In the genomic region with DNA sequence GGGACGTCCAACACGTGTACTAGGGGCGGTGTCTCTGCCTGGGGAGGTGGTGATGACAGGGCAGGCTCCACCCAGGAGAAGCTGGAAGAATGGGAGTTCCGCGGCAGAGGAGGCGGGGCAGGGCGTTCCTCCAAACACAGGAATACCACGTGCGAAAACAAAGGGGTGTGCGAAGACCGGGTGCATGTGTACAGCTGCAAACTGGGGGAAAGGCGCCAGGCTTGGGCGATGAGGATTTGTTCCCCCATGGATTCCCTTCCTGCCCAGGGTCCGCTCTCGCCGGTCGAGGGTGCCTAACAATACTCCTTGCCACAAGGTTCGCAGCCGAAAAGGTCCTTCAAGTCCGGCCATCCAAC, we compare ENCODE assay signal across 8 cellular contexts. TPM values are rescaled to one million over a fixed set of nuclear protein-coding genes. Genes with fewer than 3 reads are reported as not detected.
A peak's percentile ranks its signal among the peaks of the same experiment; 100 is the strongest.
DNase-seq lines count a peak whose midpoint lies in the region; ATAC-seq, FAIRE-seq and TF ChIP-seq lines count a peak whose summit lies in the region.

No MANE protein-coding gene starts in this region.

- H3K36me3 ChIP-seq in DND-41 (ENCODE audit: insufficient read depth, low read length) (peaks cover 15% of the 10 kb centered on the region), K562 (ENCODE audit: control insufficient read depth, insufficient read depth, low read length) (peaks cover 13% of the 10 kb centered on the region; the same call in 1 of the 3 replicates), iPS-15b (ENCODE audit: control insufficient read depth, insufficient read depth, low read length) (no peaks in the 10 kb centered on the region)

- FAIRE-seq in K562 (lab: Jason Lieb, UNC): no peak

- TF ChIP-seq CTCF in DND-41 (IDR thresholded peaks at IDR 0.05; ENCODE audit: borderline replicate concordance, extremely low read depth, low read length, poor library complexity, severe bottlenecking) (no peak), HFF-Myc (IDR thresholded peaks at IDR 0.05; ENCODE audit: low read depth, low read length, missing control alignments) (no peak), K562 (IDR thresholded peaks at IDR 0.05 in 2 of 3, conservative IDR thresholded peaks at IDR 0.05 in 1 of 3; ENCODE audit: insufficient read depth in 2 of 3, low read depth in 1 of 3, low read length in 3 of 3) (no peak)

- peak overlapping the region; percentile 93 for H3K4me2 ChIP-seq in DND-41 (ENCODE audit: insufficient read depth, low read length)
- peak overlapping the region; percentile 89 for H3K4me2 ChIP-seq in K562 (ENCODE audit: insufficient read depth, low read length)

- BruUV-seq in K562 (replicated peaks; lab: Mats Ljungman, UMichigan): no TSS peak

- H3K4me1 ChIP-seq in DND-41 (ENCODE audit: insufficient read depth, low read length) (peaks cover 72% of the 10 kb centered on the region), K562 (replicated peaks in 1 of 2; ENCODE audit: control insufficient read depth in 2 of 2, insufficient read depth in 2 of 2, low read length in 2 of 2) (peaks cover 10 to 19% of the 10 kb centered on the region in 2 experiments), iPS-15b (ENCODE audit: control insufficient read depth, insufficient read depth, low read length) (peaks cover 22% of the 10 kb centered on the region)

- no peak for TF ChIP-seq POLR2A in K562 (conservative IDR thresholded peaks at IDR 0.05)

- peak overlapping the region; percentile 61 for H3K27ac ChIP-seq in DND-41 (ENCODE audit: low read length)
- H3K27ac ChIP-seq in K562 (ENCODE audit: extremely low read depth, low read depth, low read length): peak overlapping the region; percentile 14; the same call in 1 of the 3 replicates

- ATAC-seq in DND-41 (ENCODE audit: insufficient read depth, low read depth): peak; percentile 54
- peak; percentile 76 for ATAC-seq in K562
- no peak for ATAC-seq in HG03039 (IDR thresholded peaks at IDR 0.05; ENCODE audit: unreplicated experiment)

- intact Hi-C loops in K562 (cut with micrococcal nuclease): loop anchor here (2.0 kb wide), 1 partner anchor 30 kb away; no protein-coding TSS in a partner anchor

- H3K79me2 ChIP-seq in DND-41 (ENCODE audit: insufficient read depth, low read length) (peaks cover 39% of the 10 kb centered on the region), K562 (ENCODE audit: control insufficient read depth, insufficient read depth, low read length) (peaks cover 4% of the 10 kb centered on the region; the same call in 1 of the 3 replicates)

- no peak for TF ChIP-seq RAD21 in K562 (CRISPR knock-in tag; conservative IDR thresholded peaks at IDR 0.05 in 1 of 2, IDR thresholded peaks at IDR 0.05 in 1 of 2)

- CTCF ChIA-PET in K562 (lab: Yijun Ruan, JAX; ENCODE audit: low intra/inter-chr PET ratio): no interaction called here

- WGBS in K562 (ENCODE audit: insufficient coverage, low coverage, missing lambda C conversion rate): 2% methylated on average over 20 of the region's 20 CpGs

- H3K27me3 ChIP-seq in DND-41 (ENCODE audit: insufficient read depth, low read length, poor library complexity) (no peaks in the 10 kb centered on the region), K562 (ENCODE audit: control insufficient read depth in 2 of 2, insufficient read depth in 2 of 2, low read length in 2 of 2) (no peaks in the 10 kb centered on the region), iPS-15b (ENCODE audit: control insufficient read depth, insufficient read depth, low read length) (peaks cover 8% of the 10 kb centered on the region)

- TF ChIP-seq EP300 in K562 (IDR thresholded peaks at IDR 0.05; ENCODE audit: low read length): no peak

- no peaks in the 10 kb centered on the region for H3K9me3 ChIP-seq in DND-41 (ENCODE audit: insufficient read depth, low read length, severe bottlenecking)
- no peaks in the 10 kb centered on the region for H3K9me3 ChIP-seq in K562 (replicated peaks; ENCODE audit: control insufficient read depth, insufficient read depth, low read depth, low read length)
- no peaks in the 10 kb centered on the region for H3K9me3 ChIP-seq in iPS-15b (ENCODE audit: control insufficient read depth, insufficient read depth, low read length)

- H2AFZ ChIP-seq in DND-41 (ENCODE audit: low read depth, low read length) (peak overlapping the region; percentile 94), K562 (ENCODE audit: low read depth, low read length) (peak overlapping the region; percentile 99)

- peak; percentile 83 for DNase-seq in DND-41
- DNase-seq in HFF-Myc (ENCODE audit: extremely low read depth, low read depth): peak; percentile 71
- DNase-seq in NCI-H1436 (lab: John Stamatoyannopoulos, UW): peak; percentile 47
- peak; percentile 41 for DNase-seq in T follicular helper cell (ENCODE audit: low read depth)
- peak; percentile 82 to 86 (median 83) for DNase-seq in K562 (ENCODE audit: extremely low read depth in 1 of 4, low spot score in 3 of 4)
- peak; percentile 54 for DNase-seq in skeletal muscle cell (ENCODE audit: low read depth)

- in situ Hi-C loops in K562 (cut with MboI): no loop called here

- no peaks in the 10 kb centered on the region for H3K9me1 ChIP-seq in K562 (ENCODE audit: control insufficient read depth, insufficient read depth, low read length)

- peak overlapping the region; percentile 76 for H3K9ac ChIP-seq in DND-41 (ENCODE audit: low read depth, low read length)
- peak overlapping the region; percentile 36 to 84; a peak in 3 of 4 replicates for H3K9ac ChIP-seq in K562 (ENCODE audit: insufficient read depth in 1 of 2, low read depth in 2 of 2, low read length in 2 of 2)
- H3K9ac ChIP-seq in iPS-15b (ENCODE audit: low read depth, low read length): no peak overlapping the region

- H4K20me1 ChIP-seq in DND-41 (ENCODE audit: insufficient read depth, low read length) (peaks cover 14% of the 10 kb centered on the region), K562 (replicated peaks; ENCODE audit: control insufficient read depth, insufficient read depth, low read length) (no peaks in the 10 kb centered on the region)

- H3K4me3 ChIP-seq in DND-41 (ENCODE audit: low read depth in 1 of 2, low read length in 2 of 2): peak overlapping the region; percentile 34 to 99
- peak overlapping the region; percentile 93 for H3K4me3 ChIP-seq in HFF-Myc (replicated peaks; ENCODE audit: low read depth, low read length)
- peak overlapping the region; percentile 60 for H3K4me3 ChIP-seq in K562
- peak overlapping the region; percentile 95 for H3K4me3 ChIP-seq in iPS-15b (ENCODE audit: low read depth, low read length)
- peak overlapping the region; percentile 93 for H3K4me3 ChIP-seq in skeletal muscle cell (ENCODE audit: low read depth, low read length)

- POLR2A ChIA-PET in K562 (lab: Yijun Ruan, JAX): interaction anchor here (0.7 to 1.3 kb wide), 4 partner anchors 10 to 212 kb away, joined by 3 to 4 read pairs (median 3); no protein-coding TSS in a partner anchor

RNA-seq across cellular contexts. Expression of a gene that starts 0.5 kb away (rescaled TPM):
- 17.1 and 23.1 TPM in 2 replicates for total RNA-seq in K562 (2011; cell fraction: chromatin; rRNA removed; ENCODE audit: low replicate concordance)
- 12.0 and 13.5 TPM in 2 replicates for total RNA-seq in K562 (2011; cell fraction: nucleolus; rRNA removed)
- 15.4 and 18.0 TPM in 2 replicates for total RNA-seq in K562 (2011; cell fraction: nucleoplasm; rRNA removed)
- total RNA-seq in K562 (2014; rRNA removed) (8.7 and 9.2 TPM in 2 replicates), K562 (2014; rRNA removed; fragmentation: Illumina TruSeq; extraction: Trizol) (5.0 and 6.1 TPM in 2 replicates), K562 (2015; rRNA removed; fragmentation: Illumina TruSeq; extraction: Trizol) (6.6 and 8.3 TPM in 2 replicates), K562 (2021) (6.8 and 7.4 TPM in 2 replicates)
- polyA plus RNA-seq in K562 (2011; rRNA removed) (8.9 TPM in 2 replicates), K562 (2014; fragmentation: Illumina TruSeq; extraction: Trizol) (6.4 and 6.9 TPM in 2 replicates), K562 (2014; fragmentation: Nextera tagmentation; extraction: Ambion mirVana) (1 to 10 TPM; 1.7 to 2.3 TPM), K562 (2014; rRNA removed) (11.3 and 14.2 TPM in 2 replicates)
- polyA plus RNA-seq in K562 (2011; cell fraction: cytosol; rRNA removed): 6.4 and 8.8 TPM in 2 replicates
- 8.4 and 9.1 TPM in 2 replicates for polyA plus RNA-seq in K562 (2011; cell fraction: nucleus; rRNA removed)
- polyA plus RNA-seq in K562 (2012): 6.4 and 6.8 TPM in 2 replicates
- 10.5 and 13.8 TPM in 2 replicates for polyA minus RNA-seq in K562 (2011; rRNA and poly(A)+ RNA removed)
- 2.4 and 4.2 TPM in 2 replicates for polyA minus RNA-seq in K562 (2011; cell fraction: cytosol; rRNA and poly(A)+ RNA removed)
- polyA minus RNA-seq in K562 (2011; cell fraction: nucleus; rRNA and poly(A)+ RNA removed): 5.3 and 8.0 TPM in 2 replicates

RNA-seq across cellular contexts. Expression of a gene that starts 53.8 kb away (rescaled TPM):
- 56.0 and 88.7 TPM in 2 replicates for total RNA-seq in K562 (2011; cell fraction: chromatin; rRNA removed; ENCODE audit: low replicate concordance)
- 38.7 and 40.2 TPM in 2 replicates for total RNA-seq in K562 (2011; cell fraction: nucleolus; rRNA removed)
- 39.6 and 44.4 TPM in 2 replicates for total RNA-seq in K562 (2011; cell fraction: nucleoplasm; rRNA removed)
- 20.7 and 21.7 TPM in 2 replicates for total RNA-seq in K562 (2014; rRNA removed)
- 24.3 and 24.4 TPM in 2 replicates for total RNA-seq in K562 (2014; rRNA removed; fragmentation: Illumina TruSeq; extraction: Trizol)
- 18.6 and 19.8 TPM in 2 replicates for total RNA-seq in K562 (2015; rRNA removed; fragmentation: Illumina TruSeq; extraction: Trizol)
- 21.7 and 22.8 TPM in 2 replicates for total RNA-seq in K562 (2021)
- 20.1 and 24.3 TPM in 2 replicates for polyA plus RNA-seq in K562 (2011; rRNA removed)
- 19.5 and 21.1 TPM in 2 replicates for polyA plus RNA-seq in K562 (2011; cell fraction: cytosol; rRNA removed)
- polyA plus RNA-seq in K562 (2011; cell fraction: nucleus; rRNA removed): 46.9 and 57.8 TPM in 2 replicates
- polyA plus RNA-seq in K562 (2012): 16.7 and 20.6 TPM in 2 replicates
- polyA plus RNA-seq in K562 (2014; fragmentation: Illumina TruSeq; extraction: Trizol): 21.9 and 25.4 TPM in 2 replicates
- 10 to 100 TPM in 1 of 2 experiments, 1 to 10 TPM in 1; 9.2 to 11.5 TPM for polyA plus RNA-seq in K562 (2014; fragmentation: Nextera tagmentation; extraction: Ambion mirVana)
- polyA plus RNA-seq in K562 (2014; rRNA removed): 23.9 and 30.7 TPM in 2 replicates
- 23.4 and 29.0 TPM in 2 replicates for polyA minus RNA-seq in K562 (2011; rRNA and poly(A)+ RNA removed)
- 6.8 and 11.5 TPM in 2 replicates for polyA minus RNA-seq in K562 (2011; cell fraction: cytosol; rRNA and poly(A)+ RNA removed)
- 17.0 and 20.9 TPM in 2 replicates for polyA minus RNA-seq in K562 (2011; cell fraction: nucleus; rRNA and poly(A)+ RNA removed)

RNA-seq across cellular contexts. Expression of a gene that starts 57.7 kb away (rescaled TPM):
- 0.53 TPM in 1 of 2 replicates, not detected in the other for total RNA-seq in K562 (2011; cell fraction: chromatin; rRNA removed; ENCODE audit: low replicate concordance)
- total RNA-seq in K562 (2011; cell fraction: nucleolus; rRNA removed): 0.83 and 1.1 TPM in 2 replicates
- 0.66 TPM in 1 of 2 replicates, not detected in the other for total RNA-seq in K562 (2011; cell fraction: nucleoplasm; rRNA removed)
- total RNA-seq in K562 (2014; rRNA removed) (0.53 TPM in 1 of 2 replicates, not detected in the other), K562 (2014; rRNA removed; fragmentation: Illumina TruSeq; extraction: Trizol) (not detected in 2 replicates), K562 (2015; rRNA removed; fragmentation: Illumina TruSeq; extraction: Trizol) (not detected in 2 replicates), K562 (2021) (0.16 and 0.25 TPM in 2 replicates)
- polyA plus RNA-seq in K562 (2011; rRNA removed) (0.07 and 0.22 TPM in 2 replicates), K562 (2014; fragmentation: Illumina TruSeq; extraction: Trizol) (not detected in 2 replicates), K562 (2014; fragmentation: Nextera tagmentation; extraction: Ambion mirVana) (under 1 TPM; 0.06 to 0.11 TPM), K562 (2014; rRNA removed) (not detected in 2 replicates)
- polyA plus RNA-seq in K562 (2011; cell fraction: cytosol; rRNA removed): 0.18 TPM in 1 of 2 replicates, not detected in the other
- polyA plus RNA-seq in K562 (2011; cell fraction: nucleus; rRNA removed): 0.11 and 0.78 TPM in 2 replicates
- 0.13 and 0.17 TPM in 2 replicates for polyA plus RNA-seq in K562 (2012)
- not detected in 2 replicates for polyA minus RNA-seq in K562 (2011; rRNA and poly(A)+ RNA removed)
- polyA minus RNA-seq in K562 (2011; cell fraction: cytosol; rRNA and poly(A)+ RNA removed): not detected in 2 replicates
- polyA minus RNA-seq in K562 (2011; cell fraction: nucleus; rRNA and poly(A)+ RNA removed): 0.33 and 0.40 TPM in 2 replicates
